ENCODE assay signal across 1 cellular context in the genomic region with DNA sequence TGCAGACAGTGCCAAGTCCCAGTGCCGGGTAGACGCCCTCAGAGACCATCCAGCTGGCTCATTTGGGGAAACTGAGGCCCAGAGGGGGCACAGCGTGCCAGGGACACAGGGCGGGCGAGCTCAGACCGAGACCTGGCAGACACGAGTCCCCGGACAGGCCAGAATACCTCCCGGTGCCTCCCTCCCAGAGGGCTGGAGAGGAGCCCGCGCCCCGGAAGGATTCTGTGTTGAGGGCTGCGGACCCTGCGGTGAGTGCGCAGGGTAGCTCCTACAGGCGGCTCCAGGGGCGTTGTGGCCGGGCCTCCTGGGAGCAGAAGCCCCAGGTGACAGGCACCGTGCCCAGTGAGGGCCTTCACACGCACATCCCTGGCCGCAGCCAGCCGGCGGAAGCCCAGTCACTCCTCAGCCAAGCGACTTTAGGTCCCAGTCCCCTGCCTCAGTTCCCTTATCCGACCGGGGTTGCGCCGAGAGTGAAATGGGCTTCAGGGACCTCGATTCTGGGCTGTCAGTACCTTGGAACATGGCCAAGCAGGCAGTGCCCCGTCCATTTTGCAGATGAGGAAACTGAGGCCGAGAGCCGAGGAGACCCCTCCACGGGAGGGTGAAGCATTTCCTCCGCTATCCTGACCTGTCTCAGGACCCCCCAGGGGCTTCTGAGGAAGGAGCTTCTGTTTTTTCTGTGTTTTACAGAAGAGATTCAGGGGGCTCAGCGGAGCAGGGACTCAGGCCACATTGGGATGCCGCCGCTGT.
TF ChIP-seq lines count a peak whose summit lies in the region.

No MANE protein-coding gene starts in this region.

TF ChIP-seq in SK-N-SH, 30 proteins besides CTCF, POLR2A, EP300 and RAD21 (continued from another document):
- TF ChIP-seq, protein P1, sequence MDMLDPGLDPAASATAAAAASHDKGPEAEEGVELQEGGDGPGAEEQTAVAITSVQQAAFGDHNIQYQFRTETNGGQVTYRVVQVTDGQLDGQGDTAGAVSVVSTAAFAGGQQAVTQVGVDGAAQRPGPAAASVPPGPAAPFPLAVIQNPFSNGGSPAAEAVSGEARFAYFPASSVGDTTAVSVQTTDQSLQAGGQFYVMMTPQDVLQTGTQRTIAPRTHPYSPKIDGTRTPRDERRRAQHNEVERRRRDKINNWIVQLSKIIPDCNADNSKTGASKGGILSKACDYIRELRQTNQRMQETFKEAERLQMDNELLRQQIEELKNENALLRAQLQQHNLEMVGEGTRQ (IDR thresholded peaks at IDR 0.05; ENCODE audit: borderline replicate concordance, low read depth, low read length): no peak
- TF ChIP-seq MXI1 (IDR thresholded peaks at IDR 0.05; ENCODE audit: low read depth, low read length) (no peak), TAF1 (IDR thresholded peaks at IDR 0.05; ENCODE audit: borderline replicate concordance, low read depth, low read length) (no peak), RCOR1 (IDR thresholded peaks at IDR 0.05; ENCODE audit: low read length) (no peak), SMC3 (IDR thresholded peaks at IDR 0.05; ENCODE audit: low read depth, low read length) (no peak)
